In genomic region chr4:176668324-176668723, GRCh38 we compare ENCODE assay signal across 20 cellular contexts.
"Had no signal": no experiment of that assay in that cellular context is flagged by ENCODE, and none has a peak within 500 bp of the region (broad histone marks: within the 10 kb centered on the region; RNA-seq: fewer than 3 reads in every experiment).

No MANE protein-coding gene starts in this region.

- H3K27me3 ChIP-seq: esophagus squamous epithelium, vagina had no signal

- H3K27ac ChIP-seq: coronary artery, esophagus squamous epithelium, lower lobe of right lung, vagina had no signal

- H3K4me2 ChIP-seq: smooth muscle cell had no signal

- H3K36me3 ChIP-seq: esophagus squamous epithelium, lower lobe of right lung, vagina had no signal

- ATAC-seq: activated naive CD4-positive, alpha-beta T cell treated with anti-CD3 and anti-CD28 coated beads, Interleukin-2, amount 50 U/mL, for 72 hours; activated T-helper 17 cell treated with anti-CD3 and anti-CD28 coated beads, Interleukin-2, amount 50 U/mL, for 72 hours; left lobe of liver; lower lobe of right lung; mucosa of descending colon; sciatic nerve; stimulated activated memory B cell treated with anti-CD40 and anti-IgM and Interleukin-4, amounts not matched to agents 10 μg/mL and 1 μg/mL and 100 μg/mL, for 72 hours; WTC11 had no signal

- H3K4me3 ChIP-seq: coronary artery, esophagus squamous epithelium, lower lobe of right lung, mucosa of descending colon, smooth muscle cell, vagina had no signal

- FAIRE-seq: bronchial epithelial cell had no signal

- H3K9me3 ChIP-seq: esophagus squamous epithelium, lower lobe of right lung, mucosa of descending colon, vagina had no signal

- DNase-seq: activated T-cell treated with anti-CD3 and anti-CD28 coated beads, Interleukin-2, amount 50 U/mL, for 24 hours; esophagus squamous epithelium; foreskin fibroblast; lower lobe of right lung; mesendoderm; mucosa of descending colon; naive B cell; occipital lobe; stimulated activated CD4-positive, alpha-beta T cell treated with anti-CD3 and anti-CD28 coated beads, Interleukin-15, amount 100 ng/mL, for 24 hours; T1000 had no signal

- H3K4me1 ChIP-seq: esophagus squamous epithelium, lower lobe of right lung, vagina had no signal
